Comparison of ENCODE assay signal across 15 cellular contexts in genomic region chr19:50380767-50381166, GRCh38. TPM values are rescaled to one million over a fixed set of nuclear protein-coding genes. Genes with fewer than 3 reads are reported as not detected.
DNase-seq lines count a peak whose midpoint lies in the region; ATAC-seq and TF ChIP-seq lines count a peak whose summit lies in the region.
"Had no signal": no experiment of that assay in that cellular context is flagged by ENCODE, and none has a peak within 500 bp of the region (broad histone marks: within the 10 kb centered on the region; RNA-seq: fewer than 3 reads in every experiment).

No MANE protein-coding gene starts in this region.

- no peaks in the 10 kb centered on the region for H3K9me3 Mint-ChIP-seq in nephron
- H3K9me3 Mint-ChIP-seq: HFFc6 had no signal

- H3K27ac Mint-ChIP-seq in nephron, result peak overlapping the region; percentile 54 to 59 (median 58)
- H3K27ac Mint-ChIP-seq: HFFc6 had no signal

- peaks cover 28% of the 10 kb centered on the region for H3K4me1 Mint-ChIP-seq in nephron

- ATAC-seq in right cardiac atrium (no peak), Right ventricle myocardium inferior (no peak), GM21447 (IDR thresholded peaks at IDR 0.05; ENCODE audit: unreplicated experiment) (no peak)

- no peaks in the 10 kb centered on the region for H3K27me3 ChIP-seq in right cardiac atrium (ENCODE audit: control insufficient read depth, insufficient read depth)
- H3K27me3 ChIP-seq in adipocyte (replicated peaks; ENCODE audit: control insufficient read depth, insufficient read depth, low read length), result no peaks in the 10 kb centered on the region

- H3K9me3 ChIP-seq in right cardiac atrium (ENCODE audit: control insufficient read depth, low read length) (no peaks in the 10 kb centered on the region), adipocyte (ENCODE audit: control insufficient read depth, low read length) (no peaks in the 10 kb centered on the region)

- no peak for TF ChIP-seq CTCF in nephron (IDR thresholded peaks at IDR 0.05; ENCODE audit: unreplicated experiment in 3 of 3)

- H3K4me1 ChIP-seq in right cardiac atrium (ENCODE audit: control insufficient read depth, insufficient read depth, low read length) (peaks cover 3% of the 10 kb centered on the region), adipocyte (ENCODE audit: control insufficient read depth, insufficient read depth, low read length) (peaks cover 27% of the 10 kb centered on the region)

- peaks cover 26% of the 10 kb centered on the region for H3K36me3 Mint-ChIP-seq in nephron (ENCODE audit: low read depth)

- no peak overlapping the region for H3K4me3 ChIP-seq in right cardiac atrium (ENCODE audit: low read length)
- H3K4me3 ChIP-seq in adipocyte (ENCODE audit: low read length), result no peak overlapping the region

- H3K27ac ChIP-seq in right cardiac atrium (ENCODE audit: low read length), result no peak overlapping the region

- intact Hi-C loops in right cardiac atrium (cut with DNase I) (no loop called here), Right ventricle myocardium inferior (cut with DNase I) (loop anchor here (5.0 kb wide), 1 partner anchor 422 kb away; no protein-coding TSS in a partner anchor)

- H3K9ac ChIP-seq in adipocyte (ENCODE audit: low read length), result peak overlapping the region; percentile 19

- H3K4me3 Mint-ChIP-seq in nephron, result peak overlapping the region in 2 of 3 experiments; percentile 41 to 55
- H3K4me3 Mint-ChIP-seq: B cell, HFFc6 had no signal

- peaks cover 42% of the 10 kb centered on the region for H3K36me3 ChIP-seq in adipocyte (ENCODE audit: control insufficient read depth, insufficient read depth, low read length, severe bottlenecking)

- DNase-seq in right cardiac atrium (peak in 2 of 3 donors; percentile 66 to 75), Right ventricle myocardium inferior (ENCODE audit: missing footprints) (no peak), adipocyte (ENCODE audit: low read depth) (no peak), HK-2 (ENCODE audit: unreplicated experiment) (no peak), DMS114 treated with DMSO at 0.1 percent for 48 hours (lab: John Stamatoyannopoulos, UW; ENCODE audit: unreplicated experiment) (no peak)
- DNase-seq: CD8-positive, alpha-beta memory T cell; HFFc6; Kasumi-1; NCI-H1105 treated with DMSO at 0.1 percent for 48 hours; NCI-H187; NCI-H69; NK-92 treated with Interleukin-12 subunit alpha and Interleukin-12 subunit beta, amount 100 ng/mL, for 24 hours had no signal

- H3K27me3 Mint-ChIP-seq in nephron (ENCODE audit: low read depth), result no peaks in the 10 kb centered on the region
- H3K27me3 Mint-ChIP-seq: B cell had no signal

- 46% methylated on average over 8 of the region's 8 CpGs for WGBS in right cardiac atrium

RNA-seq across cellular contexts. Expression of gene POLD1, which starts 3.4 kb away (rescaled TPM):
- total RNA-seq in right cardiac atrium, result 10 to 100 TPM in 3 of 4 donors, 1 to 10 TPM in 1; 9.0 to 12.5 (median 11.6) TPM
- 8.7 TPM for polyA plus RNA-seq in right cardiac atrium
- total RNA-seq in Right ventricle myocardium inferior, result 10.8 TPM

RNA-seq across cellular contexts. Expression of gene NR1H2, which starts 4.5 kb away (rescaled TPM):
- 10 to 100 TPM; 68.3 to 74.5 (median 70.2) TPM for total RNA-seq in right cardiac atrium
- polyA plus RNA-seq in right cardiac atrium, result 80.9 TPM
- 69.5 TPM for total RNA-seq in Right ventricle myocardium inferior

RNA-seq across cellular contexts. Expression of gene NAPSA, which starts 15.3 kb away (rescaled TPM):
- total RNA-seq in right cardiac atrium (under 1 TPM in 3 of 4 donors, not detected in 1; 0.43 to 0.84 (median 0.56) TPM), Right ventricle myocardium inferior (0.27 TPM)
- polyA plus RNA-seq in right cardiac atrium, result 0.72 TPM

RNA-seq across cellular contexts. Expression of gene SPIB, which starts 38.0 kb away (rescaled TPM):
- under 1 TPM in 2 of 4 donors, not detected in 2; 0.14 to 0.29 TPM for total RNA-seq in right cardiac atrium
- 0.02 TPM for polyA plus RNA-seq in right cardiac atrium
- not detected for total RNA-seq in Right ventricle myocardium inferior
- total RNA-seq: HFFc6 had no signal

RNA-seq across cellular contexts. Expression of gene KCNC3, which starts 51.6 kb away (rescaled TPM):
- total RNA-seq in right cardiac atrium (1 to 10 TPM; 3.0 to 6.1 (median 4.9) TPM), Right ventricle myocardium inferior (1.7 TPM)
- 3.3 TPM for polyA plus RNA-seq in right cardiac atrium
- total RNA-seq: HFFc6 had no signal
- polyA plus RNA-seq: CD8-positive, alpha-beta memory T cell had no signal

Comparison
In these comparisons a context has a peak if more than half of its experiments do, and no peak if none do; other contexts are left out.
1. DNase-seq: peak in right cardiac atrium (2 of 3); none in Right ventricle myocardium inferior (single experiment), adipocyte (single experiment), HK-2 (single experiment) and DMS114 treated with DMSO at 0.1 percent for 48 hours (single experiment).